1 cellular context compared by ENCODE assay signal in genomic region chr7:10706875-10707493, GRCh38.
TF ChIP-seq lines count a peak whose summit lies in the region.

No MANE protein-coding gene starts in this region.

TF ChIP-seq in GM12878, 131 proteins besides CTCF, POLR2A, EP300 and RAD21 (continued from another document and continues in another):
- TF ChIP-seq ZBTB40 (IDR thresholded peaks at IDR 0.05; ENCODE audit: borderline replicate concordance) (no peak), FOS (IDR thresholded peaks at IDR 0.05; ENCODE audit: borderline replicate concordance, extremely low read depth, insufficient read length) (no peak), IRF4 (IDR thresholded peaks at IDR 0.05; ENCODE audit: low read depth, low read length) (peak; percentile 97), ZBED1 (IDR thresholded peaks at IDR 0.05; ENCODE audit: borderline replicate concordance) (no peak), SMAD1 (IDR thresholded peaks at IDR 0.05; ENCODE audit: low read depth, partially characterized antibody) (no peak), SREBF2 (IDR thresholded peaks at IDR 0.05; ENCODE audit: low read length) (no peak), STAT1 (conservative IDR thresholded peaks at IDR 0.05) (no peak), MYC (IDR thresholded peaks at IDR 0.05; ENCODE audit: insufficient read depth, insufficient read length, insufficient replicate concordance, low read length, severe bottlenecking) (no peak), NRF1 (conservative IDR thresholded peaks at IDR 0.05; ENCODE audit: low read depth, low read length) (no peak), MXI1 (IDR thresholded peaks at IDR 0.05; ENCODE audit: low read depth, low read length) (no peak), KDM1A (IDR thresholded peaks at IDR 0.05; ENCODE audit: borderline replicate concordance) (no peak), HCFC1 (IDR thresholded peaks at IDR 0.05; ENCODE audit: low read length) (no peak), PRDM15 (CRISPR knock-in tag; IDR thresholded peaks at IDR 0.05) (no peak), PBX3 (IDR thresholded peaks at IDR 0.05; ENCODE audit: insufficient replicate concordance, low read depth, low read length) (no peak), RCOR1 (conservative IDR thresholded peaks at IDR 0.05; ENCODE audit: low read depth, low read length) (no peak), SPI1 (IDR thresholded peaks at IDR 0.05; ENCODE audit: borderline replicate concordance, insufficient read depth, low read depth, low read length) (peak; percentile 97), EGR1 (IDR thresholded peaks at IDR 0.05; ENCODE audit: borderline replicate concordance in 1 of 2, low read depth in 2 of 2, low read length in 2 of 2) (no peak), ZSCAN29 (IDR thresholded peaks at IDR 0.05) (no peak), SUZ12 (IDR thresholded peaks at IDR 0.05; ENCODE audit: unreplicated experiment) (no peak), E4F1 (IDR thresholded peaks at IDR 0.05; ENCODE audit: borderline replicate concordance, partially characterized antibody) (no peak), REST (IDR thresholded peaks at IDR 0.05; ENCODE audit: low read depth, low read length) (no peak), PAX5 (IDR thresholded peaks at IDR 0.05; ENCODE audit: borderline replicate concordance, low read depth, low read length) (0 out of 2 replicates have a peak, but pooled peaks have one; percentile 30), CHD4 (IDR thresholded peaks at IDR 0.05) (no peak), ZNF687 (IDR thresholded peaks at IDR 0.05) (no peak), ZNF274 (IDR thresholded peaks at IDR 0.05; ENCODE audit: insufficient read depth, insufficient read length) (no peak), RELA (IDR thresholded peaks at IDR 0.05; ENCODE audit: borderline replicate concordance, partially characterized antibody) (no peak), CREB1 (IDR thresholded peaks at IDR 0.05; ENCODE audit: low read depth) (no peak), HSF1 (IDR thresholded peaks at IDR 0.05; ENCODE audit: low read depth, low read length) (no peak), PKNOX1 (IDR thresholded peaks at IDR 0.05) (peak; percentile 40; the same call in 1 of the 2 replicates), SUPT20H (IDR thresholded peaks at IDR 0.05; ENCODE audit: borderline replicate concordance, control insufficient read depth, low read depth, low read length) (no peak)
